21 cellular contexts compared by ENCODE assay signal in genomic region chr1:103146143-103146542, GRCh38. TPM values are rescaled to one million over a fixed set of nuclear protein-coding genes. Genes with fewer than 3 reads are reported as not detected.
"Had no signal": no experiment of that assay in that cellular context is flagged by ENCODE, and none has a peak within 500 bp of the region (broad histone marks: within the 10 kb centered on the region; RNA-seq: fewer than 3 reads in every experiment).

No MANE protein-coding gene starts in this region.

- H3K36me3 ChIP-seq: suprapubic skin had no signal

- ATAC-seq: activated CD8-positive, alpha-beta T cell treated with anti-CD3 and anti-CD28 coated beads for 36 hours; activated naive CD8-positive, alpha-beta T cell treated with anti-CD3 and anti-CD28 coated beads, Interleukin-2, amount 50 U/mL, for 24 hours; naive thymus-derived CD8-positive, alpha-beta T cell; stimulated activated naive CD8-positive, alpha-beta T cell treated with anti-CD3 and anti-CD28 coated beads, Interleukin-15, Interleukin-2, amounts not matched to agents 100 U/mL and 50 U/mL, for 24 hours; T-cell had no signal

- H3K9me3 Mint-ChIP-seq: activated T-helper 1 cell treated with anti-CD3 and anti-CD28 coated beads, Interleukin-12 subunit alpha, Interleukin-12 subunit beta, Interleukin-2, Interleukin-4 antibody, amounts not matched to agents 30 ng/mL and 10 ng/mL and 1 ng/mL, durations not matched to agents 14 hours and 24 hours and 36 hours; type B pancreatic cell had no signal

- H3K27ac ChIP-seq: suprapubic skin had no signal

- H3K4me3 ChIP-seq: suprapubic skin had no signal

- H3K4me1 Mint-ChIP-seq: activated naive CD8-positive, alpha-beta T cell treated with anti-CD3 and anti-CD28 coated beads, Interleukin-2, amount 50 U/mL, for 24 hours; naive thymus-derived CD8-positive, alpha-beta T cell; T-cell had no signal

- H3K27ac Mint-ChIP-seq: activated CD8-positive, alpha-beta T cell treated with anti-CD3 and anti-CD28 coated beads for 36 hours; activated naive CD8-positive, alpha-beta T cell treated with anti-CD3 and anti-CD28 coated beads, Interleukin-2, amount 50 U/mL, for 24 hours; activated T-helper 1 cell treated with anti-CD3 and anti-CD28 coated beads, Interleukin-12 subunit alpha, Interleukin-12 subunit beta, Interleukin-2, Interleukin-4 antibody, amounts not matched to agents 30 ng/mL and 10 ng/mL and 1 ng/mL, durations not matched to agents 14 hours and 24 hours and 36 hours; naive thymus-derived CD8-positive, alpha-beta T cell; T-cell; type B pancreatic cell had no signal

- DNase-seq: activated CD4-positive, alpha-beta T cell treated with anti-CD3 and anti-CD28 coated beads for 4 hours; activated CD8-positive, alpha-beta memory T cell treated with anti-CD3 and anti-CD28 coated beads, Interleukin-2, amount 50 U/mL, for 4 hours; activated CD8-positive, alpha-beta T cell treated with anti-CD3 and anti-CD28 coated beads for 36 hours; activated naive CD4-positive, alpha-beta T cell; activated naive CD8-positive, alpha-beta T cell treated with anti-CD3 and anti-CD28 coated beads, Interleukin-2, amount 50 U/mL, for 24 hours; caudate nucleus; cortex of kidney; effector CD8-positive, alpha-beta T cell; hippocampal formation; kidney glomerular epithelial cell; naive thymus-derived CD8-positive, alpha-beta T cell; occipital lobe; stimulated activated CD4-positive, alpha-beta T cell treated with anti-CD3 and anti-CD28 coated beads, Interleukin-12 subunit alpha, Interleukin-12 subunit beta, amount 100 ng/mL, for 4 hours; stimulated activated CD8-positive, alpha-beta memory T cell treated with anti-CD3 and anti-CD28 coated beads, Interleukin-4, amount 100 ng/mL, for 48 hours; stimulated activated naive CD8-positive, alpha-beta T cell treated with anti-CD3 and anti-CD28 coated beads, Interleukin-15, Interleukin-2, amounts not matched to agents 100 U/mL and 50 U/mL, for 24 hours; T-cell; T1000 had no signal

- H3K36me3 Mint-ChIP-seq: naive thymus-derived CD8-positive, alpha-beta T cell; T-cell; type B pancreatic cell had no signal

- H3K27me3 Mint-ChIP-seq: activated CD8-positive, alpha-beta T cell treated with anti-CD3 and anti-CD28 coated beads for 36 hours; activated naive CD8-positive, alpha-beta T cell treated with anti-CD3 and anti-CD28 coated beads, Interleukin-2, amount 50 U/mL, for 24 hours; naive thymus-derived CD8-positive, alpha-beta T cell; T-cell; type B pancreatic cell had no signal

- H3K4me3 Mint-ChIP-seq: activated CD8-positive, alpha-beta T cell treated with anti-CD3 and anti-CD28 coated beads for 36 hours; activated naive CD8-positive, alpha-beta T cell treated with anti-CD3 and anti-CD28 coated beads, Interleukin-2, amount 50 U/mL, for 24 hours; activated T-helper 1 cell treated with anti-CD3 and anti-CD28 coated beads, Interleukin-12 subunit alpha, Interleukin-12 subunit beta, Interleukin-2, Interleukin-4 antibody, amounts not matched to agents 30 ng/mL and 10 ng/mL and 1 ng/mL, durations not matched to agents 14 hours and 24 hours and 36 hours; naive thymus-derived CD8-positive, alpha-beta T cell; T-cell; type B pancreatic cell had no signal

- H3K9me3 ChIP-seq: suprapubic skin had no signal

- H3K27me3 ChIP-seq: suprapubic skin had no signal

- H3K4me1 ChIP-seq: suprapubic skin had no signal

RNA-seq across cellular contexts. Expression of gene COL11A1, which starts 37.8 kb away (rescaled TPM):
- total RNA-seq: activated CD8-positive, alpha-beta T cell treated with anti-CD3 and anti-CD28 coated beads for 36 hours; activated T-helper 1 cell treated with anti-CD3 and anti-CD28 coated beads, Interleukin-12 subunit alpha, Interleukin-12 subunit beta, Interleukin-2, Interleukin-4 antibody, amounts not matched to agents 30 ng/mL and 10 ng/mL and 1 ng/mL, durations not matched to agents 14 hours and 24 hours and 36 hours; naive thymus-derived CD8-positive, alpha-beta T cell; pulmonary artery endothelial cell had no signal
- polyA plus RNA-seq: naive thymus-derived CD8-positive, alpha-beta T cell had no signal
